1 cellular context compared by ENCODE assay signal in genomic region chr5:141960018-141960417, GRCh38.
TF ChIP-seq lines count a peak whose summit lies in the region.

No MANE protein-coding gene starts in this region.

TF ChIP-seq in HepG2, 621 proteins besides CTCF, POLR2A, EP300 and RAD21:
- TF ChIP-seq NFATC3 (CRISPR knock-in tag; IDR thresholded peaks at IDR 0.05) (0 out of 2 replicates have a peak, but pooled peaks have one; percentile 26), ETS1 (CRISPR knock-in tag; IDR thresholded peaks at IDR 0.05) (no peak), BRCA1 (CRISPR knock-in tag; IDR thresholded peaks at IDR 0.05) (no peak), ZFP90 (CRISPR knock-in tag; IDR thresholded peaks at IDR 0.05; ENCODE audit: borderline replicate concordance) (no peak), TCF7 (IDR thresholded peaks at IDR 0.05; ENCODE audit: low read depth) (no peak), STAG1 (CRISPR knock-in tag; IDR thresholded peaks at IDR 0.05) (peak; percentile 43), ZNF687 (CRISPR knock-in tag; IDR thresholded peaks at IDR 0.05) (peak; percentile 27; the same call in 1 of the 2 replicates), HNRNPLL (IDR thresholded peaks at IDR 0.05; ENCODE audit: low read depth, low read length, poor library complexity, severe bottlenecking) (no peak), ZNF274 (CRISPR knock-in tag; IDR thresholded peaks at IDR 0.05) (0 out of 2 replicates have a peak, but pooled peaks have one; percentile 35), USF2 (IDR thresholded peaks at IDR 0.05; ENCODE audit: low read depth, low read length) (no peak), USF2 (CRISPR knock-in tag; IDR thresholded peaks at IDR 0.05; ENCODE audit: borderline replicate concordance) (peak; percentile 68; the same call in 1 of the 2 replicates)
